In the genomic region with DNA sequence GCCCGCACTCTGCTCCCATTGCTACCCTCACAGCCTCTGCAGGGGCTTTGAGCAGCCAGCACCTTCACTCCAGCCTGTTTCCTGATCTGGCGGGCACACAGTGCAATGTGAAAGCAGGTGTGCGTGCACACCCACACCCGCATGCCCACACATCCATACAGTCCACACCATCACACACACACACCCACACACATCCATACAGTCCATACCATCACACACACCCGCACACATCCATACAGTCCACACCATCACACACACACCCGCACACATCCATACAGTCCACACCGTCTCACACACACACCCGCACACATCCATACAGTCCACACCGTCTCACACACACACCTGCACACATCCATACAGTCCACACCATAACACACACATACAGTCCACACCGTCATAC, we compare ENCODE assay signal across 1 cellular context.
TF ChIP-seq lines count a peak whose summit lies in the region.

No MANE protein-coding gene starts in this region.

TF ChIP-seq in IMR-90, 13 proteins besides CTCF, POLR2A, EP300 and RAD21:
- TF ChIP-seq CHD1 (IDR thresholded peaks at IDR 0.05; ENCODE audit: low read depth, low read length) = no peak
- no peak for TF ChIP-seq CEBPB (IDR thresholded peaks at IDR 0.05; ENCODE audit: low read depth, low read length)
- no peak for TF ChIP-seq MXI1 (IDR thresholded peaks at IDR 0.05; ENCODE audit: borderline replicate concordance, low read depth, low read length)
- no peak for TF ChIP-seq RCOR1 (IDR thresholded peaks at IDR 0.05; ENCODE audit: insufficient replicate concordance, low read length)
- TF ChIP-seq MAZ (IDR thresholded peaks at IDR 0.05; ENCODE audit: borderline replicate concordance, low read depth, low read length) = no peak
- no peak for TF ChIP-seq FOS (IDR thresholded peaks at IDR 0.05; ENCODE audit: low read depth, low read length)
- no peak for TF ChIP-seq MAFK (IDR thresholded peaks at IDR 0.05; ENCODE audit: low read depth, low read length)
- TF ChIP-seq, protein P1, sequence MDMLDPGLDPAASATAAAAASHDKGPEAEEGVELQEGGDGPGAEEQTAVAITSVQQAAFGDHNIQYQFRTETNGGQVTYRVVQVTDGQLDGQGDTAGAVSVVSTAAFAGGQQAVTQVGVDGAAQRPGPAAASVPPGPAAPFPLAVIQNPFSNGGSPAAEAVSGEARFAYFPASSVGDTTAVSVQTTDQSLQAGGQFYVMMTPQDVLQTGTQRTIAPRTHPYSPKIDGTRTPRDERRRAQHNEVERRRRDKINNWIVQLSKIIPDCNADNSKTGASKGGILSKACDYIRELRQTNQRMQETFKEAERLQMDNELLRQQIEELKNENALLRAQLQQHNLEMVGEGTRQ (IDR thresholded peaks at IDR 0.05; ENCODE audit: low read depth, low read length) = no peak
- no peak for TF ChIP-seq BHLHE40 (IDR thresholded peaks at IDR 0.05; ENCODE audit: low read depth, low read length)
- TF ChIP-seq, protein P2, sequence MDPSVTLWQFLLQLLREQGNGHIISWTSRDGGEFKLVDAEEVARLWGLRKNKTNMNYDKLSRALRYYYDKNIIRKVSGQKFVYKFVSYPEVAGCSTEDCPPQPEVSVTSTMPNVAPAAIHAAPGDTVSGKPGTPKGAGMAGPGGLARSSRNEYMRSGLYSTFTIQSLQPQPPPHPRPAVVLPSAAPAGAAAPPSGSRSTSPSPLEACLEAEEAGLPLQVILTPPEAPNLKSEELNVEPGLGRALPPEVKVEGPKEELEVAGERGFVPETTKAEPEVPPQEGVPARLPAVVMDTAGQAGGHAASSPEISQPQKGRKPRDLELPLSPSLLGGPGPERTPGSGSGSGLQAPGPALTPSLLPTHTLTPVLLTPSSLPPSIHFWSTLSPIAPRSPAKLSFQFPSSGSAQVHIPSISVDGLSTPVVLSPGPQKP (IDR thresholded peaks at IDR 0.05; ENCODE audit: borderline replicate concordance, low read depth, low read length) = no peak
